In genomic region chr9:128215491-128216404, GRCh38 we compare ENCODE assay signal across 12 cellular contexts. TPM values are rescaled to one million over a fixed set of nuclear protein-coding genes. Genes with fewer than 3 reads are reported as not detected.
DNase-seq lines count a peak whose midpoint lies in the region; ATAC-seq and TF ChIP-seq lines count a peak whose summit lies in the region.
"Had no signal": no experiment of that assay in that cellular context is flagged by ENCODE, and none has a peak within 500 bp of the region (broad histone marks: within the 10 kb centered on the region; RNA-seq: fewer than 3 reads in every experiment).

No MANE protein-coding gene starts in this region.

- POLR2A ChIA-PET in RWPE1 (lab: Yijun Ruan, JAX; ENCODE audit: low non-redundant PET) = no interaction called here

- H3K4me2 ChIP-seq in osteoblast (ENCODE audit: insufficient read depth, low read length) = no peak overlapping the region

- H3K27ac ChIP-seq in RWPE1 = peak overlapping the region; percentile 64
- H3K27ac ChIP-seq in osteoblast (ENCODE audit: low read depth, low read length) = no peak overlapping the region
- H3K27ac ChIP-seq: thoracic aorta had no signal

- H3K79me2 ChIP-seq in osteoblast (ENCODE audit: insufficient read depth, low read length) = no peaks in the 10 kb centered on the region

- peaks cover 3% of the 10 kb centered on the region for H4K20me1 ChIP-seq in osteoblast (ENCODE audit: insufficient read depth, low read length)

- no peak for TF ChIP-seq CTCF in RWPE1 (conservative IDR thresholded peaks at IDR 0.05; ENCODE audit: low read depth)
- no peak for TF ChIP-seq CTCF in osteoblast (IDR thresholded peaks at IDR 0.05; ENCODE audit: extremely low read depth, low read depth, low read length)

- peaks cover 3% of the 10 kb centered on the region for H3K27me3 ChIP-seq in osteoblast (ENCODE audit: insufficient read depth, low read length)

- H3K4me1 ChIP-seq in osteoblast (ENCODE audit: insufficient read depth, low read length) = peaks cover 10% of the 10 kb centered on the region

- ATAC-seq in GM21723 (IDR thresholded peaks at IDR 0.05; ENCODE audit: unreplicated experiment) = no peak
- no peak for ATAC-seq in HG03097 (IDR thresholded peaks at IDR 0.05; ENCODE audit: low FRiP score, unreplicated experiment)
- ATAC-seq: activated T-cell treated with anti-CD3 and anti-CD28 coated beads, Interleukin-2, amount 50 U/mL, for 72 hours; right cardiac atrium had no signal

- DNase-seq in Ammon's horn (ENCODE audit: low spot score) = peak; percentile 63
- no peak for DNase-seq in RWPE1 (ENCODE audit: low spot score)
- peak; percentile 54 for DNase-seq in fibroblast of peridontal ligament (ENCODE audit: extremely low read depth)
- DNase-seq in osteoblast (ENCODE audit: insufficient read length, low spot score, missing footprints) = peak; percentile 83
- no peak for DNase-seq in NCI-H1436 (lab: John Stamatoyannopoulos, UW)
- DNase-seq in effector CD4-positive, alpha-beta T cell = no peak
- DNase-seq: activated T-cell treated with anti-CD3 and anti-CD28 coated beads, Interleukin-2, amount 50 U/mL, for 72 hours; NCI-H187 treated with DMSO at 0.1 percent for 48 hours had no signal

- H2AFZ ChIP-seq in osteoblast (ENCODE audit: low read length) = no peak overlapping the region

- no peak overlapping the region for H3K4me3 ChIP-seq in osteoblast (ENCODE audit: insufficient read depth, low read length)
- H3K4me3 ChIP-seq: thoracic aorta had no signal

- H3K9me3 ChIP-seq in osteoblast (ENCODE audit: low read depth, low read length) = no peaks in the 10 kb centered on the region
- H3K9me3 ChIP-seq: thoracic aorta had no signal

- CTCF ChIA-PET in RWPE1 (lab: Yijun Ruan, JAX) = interaction anchor here (0.6 to 1.2 kb wide), 4 partner anchors 11 to 80 kb away, joined by 4 read pairs; partner anchors contain the start of gene DNM1

- no peaks in the 10 kb centered on the region for H3K36me3 ChIP-seq in osteoblast (ENCODE audit: insufficient read depth, low read length)
- H3K36me3 ChIP-seq: thoracic aorta had no signal

RNA-seq across cellular contexts. Expression of gene DNM1, which starts 12.6 kb away (rescaled TPM):
- total RNA-seq in osteoblast = 3.6 and 6.5 TPM in 2 replicates

RNA-seq across cellular contexts. Expression of gene CIZ1, which starts 24.4 kb away (rescaled TPM):
- 33.7 and 40.1 TPM in 2 replicates for total RNA-seq in osteoblast

RNA-seq across cellular contexts. Expression of gene BBLN, which starts 55.7 kb away (rescaled TPM):
- 24.5 and 33.3 TPM in 2 replicates for total RNA-seq in osteoblast

Comparison
In these comparisons a context has a peak if more than half of its experiments do, and no peak if none do; other contexts are left out.
1. DNase-seq: peak in Ammon's horn (single experiment), fibroblast of peridontal ligament (single experiment) and osteoblast (single experiment); none in RWPE1 (single experiment), NCI-H1436 (single experiment) and effector CD4-positive, alpha-beta T cell (single experiment).